ENCODE assay signal across 8 cellular contexts in the genomic region with DNA sequence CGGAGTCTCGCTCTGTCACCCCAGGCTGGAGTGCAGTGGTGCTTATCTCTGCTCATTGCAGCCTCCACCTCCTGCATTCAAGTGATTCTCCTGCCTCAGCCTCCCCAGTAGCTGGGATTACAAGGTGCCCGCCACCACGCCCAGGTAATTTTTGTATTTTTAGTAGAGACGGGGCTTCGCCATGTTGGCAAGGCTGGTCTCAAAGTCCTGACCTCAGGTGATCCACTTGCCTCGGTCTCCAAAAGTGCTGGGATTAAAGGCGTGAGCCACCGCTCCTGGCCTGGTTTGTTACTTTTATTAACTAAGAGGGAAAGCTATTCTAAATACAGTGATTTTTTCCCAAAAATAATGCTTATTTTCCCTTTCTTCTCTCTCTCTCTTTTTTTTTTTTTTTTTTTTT. TPM values are rescaled to one million over a fixed set of nuclear protein-coding genes. Genes with fewer than 3 reads are reported as not detected.
DNase-seq lines count a peak whose midpoint lies in the region; TF ChIP-seq lines count a peak whose summit lies in the region.

No MANE protein-coding gene starts in this region.

- TF ChIP-seq CTCF in KMS-11 (conservative IDR thresholded peaks at IDR 0.05; ENCODE audit: low read depth, low read length) (no peak), choroid plexus epithelial cell (conservative IDR thresholded peaks at IDR 0.05; ENCODE audit: low read depth, low read length) (no peak), nephron (IDR thresholded peaks at IDR 0.05; ENCODE audit: unreplicated experiment in 3 of 3) (no peak)

- peaks cover 25% of the 10 kb centered on the region for H3K79me2 ChIP-seq in ACC112 (ENCODE audit: control insufficient read depth, insufficient read depth, low read length, unreplicated experiment)
- peaks cover 13% of the 10 kb centered on the region for H3K79me2 ChIP-seq in KMS-11 (ENCODE audit: insufficient read depth, low read depth)

- H3K4me1 Mint-ChIP-seq in nephron, result peaks cover 10% of the 10 kb centered on the region

- H3K36me3 ChIP-seq in ACC112 (ENCODE audit: insufficient read depth, low read length) (peaks cover 23% of the 10 kb centered on the region), KMS-11 (ENCODE audit: insufficient read depth) (no peaks in the 10 kb centered on the region; the same call in 1 of the 2 replicates)

- peak overlapping the region; percentile 87 to 97 (median 94) for H3K4me3 Mint-ChIP-seq in nephron

- H3K27me3 ChIP-seq in ACC112 (ENCODE audit: insufficient read depth, low read length) (no peaks in the 10 kb centered on the region), KMS-11 (ENCODE audit: insufficient read depth, low read depth) (no peaks in the 10 kb centered on the region)

- peak overlapping the region; percentile 92 for H2AFZ ChIP-seq in ACC112 (ENCODE audit: low read length, unreplicated experiment)
- H2AFZ ChIP-seq in KMS-11 (ENCODE audit: low read depth), result peak overlapping the region; percentile 86

- no peak overlapping the region for H3K27ac ChIP-seq in ACC112 (ENCODE audit: low read depth, low read length)
- no peak overlapping the region for H3K27ac ChIP-seq in KMS-11

- peak overlapping the region; percentile 96 for H3K4me2 ChIP-seq in KMS-11

- H3K36me3 Mint-ChIP-seq in nephron (ENCODE audit: low read depth), result peaks cover 6% of the 10 kb centered on the region

- H3K4me1 ChIP-seq in ACC112 (ENCODE audit: control insufficient read depth, insufficient read depth, low read length, unreplicated experiment) (peaks cover 20% of the 10 kb centered on the region), KMS-11 (ENCODE audit: low read depth, poor library complexity, severe bottlenecking) (peaks cover 11% of the 10 kb centered on the region)

- H3K27me3 Mint-ChIP-seq in nephron (ENCODE audit: low read depth), result no peaks in the 10 kb centered on the region

- H3K27ac Mint-ChIP-seq in nephron, result peak overlapping the region in 1 of 3 experiments; percentile 89

- peak overlapping the region; percentile 92 for H3K4me3 ChIP-seq in ACC112 (ENCODE audit: low read depth, low read length)
- H3K4me3 ChIP-seq in KMS-11 (IDR thresholded peaks at IDR 0.05; ENCODE audit: insufficient read depth, low read depth, low read length), result no peak overlapping the region
- peak overlapping the region; percentile 91 for H3K4me3 ChIP-seq in choroid plexus epithelial cell (ENCODE audit: low read depth, low read length)

- peak overlapping the region; percentile 79; the same call in 1 of the 2 replicates for H3K9ac ChIP-seq in KMS-11

- no peak for DNase-seq in choroid plexus epithelial cell (ENCODE audit: low read depth)
- no peak for DNase-seq in GM03348 (ENCODE audit: low spot score)
- DNase-seq in stimulated activated naive CD4-positive, alpha-beta T cell treated with Interleukin-2 at 50 U/mL for 16 hours (lab: John Stamatoyannopoulos, UW), result no peak
- DNase-seq in SHP77 (lab: John Stamatoyannopoulos, UW), result no peak
- DNase-seq in HT-29 (ENCODE audit: low spot score), result no peak

- no peaks in the 10 kb centered on the region for H3K9me3 Mint-ChIP-seq in nephron

- no peaks in the 10 kb centered on the region for H4K20me1 ChIP-seq in KMS-11 (ENCODE audit: insufficient read depth)

RNA-seq across cellular contexts. Expression of gene CENPE, which starts 0.9 kb away (rescaled TPM):
- 4.3 and 5.7 TPM in 2 replicates for total RNA-seq in HT-29 (2014; rRNA removed; shearing (Covaris generic))
